ENCODE assay signal across 21 cellular contexts in genomic region chrX:37423864-37424569, GRCh38.
DNase-seq lines count a peak whose midpoint lies in the region; ATAC-seq, FAIRE-seq and TF ChIP-seq lines count a peak whose summit lies in the region.
"Had no signal": no experiment of that assay in that cellular context is flagged by ENCODE, and none has a peak within 500 bp of the region (broad histone marks: within the 10 kb centered on the region; RNA-seq: fewer than 3 reads in every experiment).

No MANE protein-coding gene starts in this region.

- H3K9me3 ChIP-seq in PC-3 (ENCODE audit: low read length), result no peaks in the 10 kb centered on the region
- H3K9me3 ChIP-seq: body of pancreas, pancreas, SJCRH30, transverse colon had no signal

- H3K27ac ChIP-seq in PC-3 (ENCODE audit: low read length), result peak overlapping the region; percentile 55
- H3K27ac ChIP-seq: body of pancreas, pancreas, SJCRH30, transverse colon had no signal

- CTCF ChIA-PET in PC-3 (lab: Charles Lee), result no interaction called here

- peaks cover 3% of the 10 kb centered on the region; the same call in 1 of the 2 replicates for H3K36me3 ChIP-seq in PC-3 (ENCODE audit: low read depth, low read length)
- H3K36me3 ChIP-seq: pancreas, SJCRH30, transverse colon had no signal

- H3K9ac ChIP-seq in PC-3 (ENCODE audit: low read length), result no peak overlapping the region

- no peaks in the 10 kb centered on the region for H3F3A ChIP-seq in PC-3 (ENCODE audit: low read length, unreplicated experiment)

- H3K79me2 ChIP-seq in PC-3 (ENCODE audit: low read length), result no peaks in the 10 kb centered on the region

- intact Hi-C loops in PC-3 (cut with micrococcal nuclease), result no loop called here

- H2AFZ ChIP-seq in PC-3 (ENCODE audit: low read length), result no peak overlapping the region

- FAIRE-seq in D721Med (lab: Jason Lieb, UNC), result no peak

- H3K4me3 ChIP-seq in PC-3 (ENCODE audit: low read length) (no peak overlapping the region), epithelial cell of esophagus (ENCODE audit: low read length) (no peak overlapping the region), retinal pigment epithelial cell (ENCODE audit: low read length) (no peak overlapping the region)
- H3K4me3 ChIP-seq: body of pancreas, pancreas, SJCRH30, transverse colon had no signal

- no peaks in the 10 kb centered on the region for H4K20me1 ChIP-seq in PC-3 (ENCODE audit: low read length)

- no peaks in the 10 kb centered on the region for H3K27me3 ChIP-seq in PC-3 (ENCODE audit: low read length)
- H3K27me3 ChIP-seq: body of pancreas, SJCRH30, transverse colon had no signal

- no peak for TF ChIP-seq CTCF in PC-3 (conservative IDR thresholded peaks at IDR 0.05; ENCODE audit: low read depth, low read length)
- no peak for TF ChIP-seq CTCF in epithelial cell of esophagus (IDR thresholded peaks at IDR 0.05; ENCODE audit: insufficient read depth, low read depth, low read length, missing control alignments)
- TF ChIP-seq CTCF in retinal pigment epithelial cell (conservative IDR thresholded peaks at IDR 0.05; ENCODE audit: low read depth, low read length), result no peak
- no peak for TF ChIP-seq CTCF in D721Med (IDR thresholded peaks at IDR 0.05; ENCODE audit: insufficient read depth, missing control alignments)

- POLR2A ChIA-PET in PC-3 (lab: Charles Lee; ENCODE audit: unreplicated experiment), result no interaction called here

- H3K4me2 ChIP-seq in PC-3 (ENCODE audit: low read length), result peak overlapping the region; percentile 20

- no peaks in the 10 kb centered on the region for H3K9me2 ChIP-seq in PC-3 (replicated peaks; ENCODE audit: low read length)

- peak; percentile 97 for ATAC-seq in PC-3
- ATAC-seq: activated CD4-positive, alpha-beta T cell treated with anti-CD3 and anti-CD28 coated beads for 36 hours; body of pancreas; pancreas; stimulated activated naive B cell treated with anti-CD40 and anti-IgM and Interleukin-4, amounts not matched to agents 10 μg/mL and 1 μg/mL and 100 μg/mL, for 72 hours had no signal

- H3K4me1 ChIP-seq in PC-3 (ENCODE audit: insufficient read depth, low read length), result peaks cover 12% of the 10 kb centered on the region
- H3K4me1 ChIP-seq: body of pancreas, pancreas, SJCRH30, transverse colon had no signal

- DNase-seq in ELR (ENCODE audit: low read depth) (peak; percentile 24), PC-3 (peak; percentile 78), epithelial cell of esophagus (ENCODE audit: low read depth) (peak; percentile 4), retinal pigment epithelial cell (ENCODE audit: low read depth) (peak; percentile 21), NK-92 (lab: John Stamatoyannopoulos, UW; ENCODE audit: unreplicated experiment) (no peak), D721Med (ENCODE audit: insufficient read length, low spot score) (no peak), Kasumi-1 (lab: John Stamatoyannopoulos, UW) (no peak)
- no peak for DNase-seq in stimulated activated naive CD4-positive, alpha-beta T cell (lab: John Stamatoyannopoulos, UW)
- DNase-seq: activated CD4-positive, alpha-beta T cell treated with anti-CD3 and anti-CD28 coated beads for 36 hours; activated CD8-positive, alpha-beta memory T cell treated with anti-CD3 and anti-CD28 coated beads, Interleukin-2, amount 50 U/mL, for 48 hours; activated naive CD4-positive, alpha-beta T cell treated with Interleukin-2 at 50 U/mL for 16 hours; body of pancreas; C1 segment of cervical spinal cord; effector CD4-positive, alpha-beta T cell; naive B cell; NCI-H1417 treated with DMSO at 0.1 percent for 48 hours; pancreas; stimulated activated naive B cell treated with anti-CD40 and anti-IgM and Interleukin-4, amounts not matched to agents 10 μg/mL and 1 μg/mL and 100 μg/mL, for 72 hours; T1000; transverse colon had no signal

- no TSS peak for BruUV-seq in PC-3 (replicated peaks; lab: Mats Ljungman, UMichigan)

Comparison
In these comparisons a context has a peak if more than half of its experiments do, and no peak if none do; other contexts are left out.
1. DNase-seq: peak in ELR (single experiment), PC-3 (single experiment), epithelial cell of esophagus (single experiment) and retinal pigment epithelial cell (single experiment); none in stimulated activated naive CD4-positive, alpha-beta T cell (0 of 6), NK-92 (single experiment), D721Med (single experiment) and Kasumi-1 (0 of 2).